Comparison of ENCODE assay signal across 9 cellular contexts in the genomic region with DNA sequence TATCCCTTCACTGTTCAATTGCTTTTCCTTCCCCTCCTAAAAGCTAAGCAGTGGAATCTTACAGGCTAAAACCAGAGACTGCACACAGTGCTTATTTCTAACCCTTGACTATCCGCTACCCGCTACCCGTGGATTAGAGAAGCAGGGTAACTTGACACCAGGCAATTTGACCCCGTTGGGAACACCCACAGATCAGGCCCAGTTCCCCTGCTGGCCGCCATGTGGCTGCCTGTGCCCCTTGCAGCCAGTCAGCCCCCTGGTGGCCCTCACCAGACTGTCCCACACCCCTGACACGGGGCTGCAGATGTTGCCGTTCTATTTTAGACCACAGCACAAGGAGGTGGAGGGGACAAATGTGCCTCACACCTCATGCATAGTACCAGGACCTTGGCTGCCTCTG.
A peak's percentile ranks its signal among the peaks of the same experiment; 100 is the strongest.
DNase-seq lines count a peak whose midpoint lies in the region; ATAC-seq and TF ChIP-seq lines count a peak whose summit lies in the region.
"Had no signal": no experiment of that assay in that cellular context is flagged by ENCODE, and none has a peak within 500 bp of the region (broad histone marks: within the 10 kb centered on the region; RNA-seq: fewer than 3 reads in every experiment).

No MANE protein-coding gene starts in this region.

- TF ChIP-seq POLR2A in GM18505 (IDR thresholded peaks at IDR 0.05; ENCODE audit: borderline replicate concordance, extremely low read depth, insufficient read depth, insufficient read length): no peak

- H3K27ac Mint-ChIP-seq in T-helper 17 cell: no peak overlapping the region

- H3K27me3 ChIP-seq in kidney epithelial cell (ENCODE audit: control insufficient read depth, insufficient read depth, low read length): no peaks in the 10 kb centered on the region

- H3K4me3 Mint-ChIP-seq in T-helper 17 cell: no peak overlapping the region

- no peaks in the 10 kb centered on the region for H3K36me3 Mint-ChIP-seq in T-helper 17 cell (ENCODE audit: low read depth)

- no peaks in the 10 kb centered on the region for H3K36me3 ChIP-seq in kidney epithelial cell (ENCODE audit: control insufficient read depth, insufficient read depth, low read length)

- no peak overlapping the region for H3K4me3 ChIP-seq in HFF-Myc (replicated peaks; ENCODE audit: low read depth, low read length)
- no peak overlapping the region for H3K4me3 ChIP-seq in kidney epithelial cell (ENCODE audit: low read depth, low read length)

- ATAC-seq in T-helper 17 cell: no peak
- no peak for ATAC-seq in GM18505 (IDR thresholded peaks at IDR 0.05; ENCODE audit: unreplicated experiment)

- no peaks in the 10 kb centered on the region for H3K9me3 ChIP-seq in T-helper 17 cell (ENCODE audit: control insufficient read depth, low read length, poor library complexity, severe bottlenecking)

- peaks cover 3% of the 10 kb centered on the region for H3K4me1 Mint-ChIP-seq in T-helper 17 cell

- H3K27me3 Mint-ChIP-seq in T-helper 17 cell: peaks cover 37% of the 10 kb centered on the region

- peak; percentile 29 for TF ChIP-seq CTCF in HFF-Myc (IDR thresholded peaks at IDR 0.05; ENCODE audit: low read depth, low read length, missing control alignments)
- TF ChIP-seq CTCF in kidney epithelial cell (IDR thresholded peaks at IDR 0.05; ENCODE audit: insufficient read depth, low read length, poor library complexity, severe bottlenecking): peak; percentile 32

- DNase-seq in ELR (ENCODE audit: low read depth): peak; percentile 8
- DNase-seq in HFF-Myc (ENCODE audit: extremely low read depth, low read depth): no peak
- peak; percentile 46 for DNase-seq in RPMI7951 (ENCODE audit: low read depth)
- DNase-seq in kidney epithelial cell (ENCODE audit: low read depth): no peak
- no peak for DNase-seq in T-helper 17 cell
- no peak for DNase-seq in SKM-1 (lab: John Stamatoyannopoulos, UW; ENCODE audit: unreplicated experiment)
- DNase-seq in OCI-M2 (lab: John Stamatoyannopoulos, UW; ENCODE audit: unreplicated experiment): no peak
- DNase-seq: nucleus accumbens had no signal

Comparison
In these comparisons a context has a peak if more than half of its experiments do, and no peak if none do; other contexts are left out.
1. DNase-seq: peak in ELR (single experiment) and RPMI7951 (single experiment); none in HFF-Myc (single experiment), kidney epithelial cell (single experiment), T-helper 17 cell (0 of 3), SKM-1 (single experiment) and OCI-M2 (single experiment).